8 cellular contexts compared by ENCODE assay signal in the genomic region with DNA sequence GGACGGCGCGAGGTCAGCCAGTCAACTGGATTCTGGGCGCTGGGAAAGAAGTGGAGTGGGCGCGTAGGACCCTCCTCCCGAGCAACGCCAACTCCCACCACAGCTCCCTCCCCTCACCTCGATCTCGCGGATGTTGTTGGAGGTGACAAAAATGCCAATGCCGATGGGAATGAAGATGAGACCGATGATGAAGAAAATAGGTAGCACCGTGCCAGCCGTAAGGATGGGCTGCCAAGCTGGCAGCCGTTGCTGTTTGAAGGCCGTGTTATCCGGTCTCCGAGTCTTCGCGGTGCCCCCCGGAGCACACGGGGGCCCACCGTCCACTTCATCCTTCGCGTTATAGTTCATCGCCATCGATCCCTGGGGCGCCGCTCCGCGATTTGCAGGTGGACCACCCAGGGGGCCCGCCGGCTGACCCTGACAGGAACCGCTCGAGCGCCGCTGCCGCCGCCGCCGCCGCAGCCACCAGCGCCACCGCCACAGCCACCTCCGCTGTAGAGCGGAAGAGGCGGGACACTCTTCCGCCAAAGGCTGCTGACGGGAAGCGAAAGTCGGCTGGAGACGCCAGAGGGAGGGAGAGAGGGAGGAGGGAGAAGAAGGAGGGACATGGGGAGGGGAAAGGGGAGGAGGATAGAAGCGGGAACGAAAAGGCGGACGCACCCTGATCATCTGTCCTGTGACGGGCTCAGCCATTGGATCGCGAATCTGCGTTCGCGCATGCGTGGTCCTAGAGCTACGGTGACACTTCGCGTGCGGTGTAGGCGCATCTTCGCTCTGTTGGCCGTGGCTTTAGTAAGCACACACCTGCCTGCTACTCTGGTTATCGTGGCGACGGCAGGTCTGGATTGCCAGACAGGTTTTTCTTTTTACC. TPM values are rescaled to one million over a fixed set of nuclear protein-coding genes. Genes with fewer than 3 reads are reported as not detected.
DNase-seq lines count a peak whose midpoint lies in the region; ATAC-seq, FAIRE-seq and TF ChIP-seq lines count a peak whose summit lies in the region.

A gene (minus strand): TSS at position 508 of the 871 bp plus-strand sequence. CDS start 154 bp downstream, at position 354.

- peak within 1 kb of the TSS; percentile 80 for H3K4me2 ChIP-seq in HepG2 (ENCODE audit: low read depth, low read length)

- peaks cover 46% of the 10 kb centered on the region for H3K4me1 ChIP-seq in HepG2 (ENCODE audit: insufficient read depth, low read length)

- no TSS peak for BruUV-seq in HepG2 (replicated peaks; lab: Mats Ljungman, UMichigan)

- CTCF ChIA-PET in CD4-positive, alpha-beta T cell (lab: Charles Lee) = interaction anchor here (1.4 to 1.6 kb wide), 4 partner anchors 18 to 1630 kb away, joined by 3 to 4 read pairs (median 4); a partner anchor contains a TSS
- CTCF ChIA-PET in HepG2 (lab: Yijun Ruan, JAX; ENCODE audit: low intra/inter-chr PET ratio, low total read pairs) = interaction anchor here (0.7 to 0.9 kb wide), 2 partner anchors 18 to 130 kb away, joined by 3 read pairs; no protein-coding TSS in a partner anchor

- peak; percentile 87 to 97 for TF ChIP-seq POLR2A in HepG2 (IDR thresholded peaks at IDR 0.05; ENCODE audit: insufficient read depth in 1 of 2, low read depth in 2 of 2, low read length in 2 of 2)

- H3K27me3 Mint-ChIP-seq in CD4-positive, alpha-beta T cell = no peaks in the 10 kb centered on the region

- H3K27ac Mint-ChIP-seq in CD4-positive, alpha-beta T cell = no peak within 1 kb of the TSS

- peak; percentile 12; the same call in 1 of the 2 replicates for TF ChIP-seq RAD21 in HepG2 (CRISPR knock-in tag; IDR thresholded peaks at IDR 0.05)

- H3K79me2 ChIP-seq in HepG2 (ENCODE audit: insufficient read depth, low read length) = peaks cover 54% of the 10 kb centered on the region

- FAIRE-seq in HepG2 (lab: Jason Lieb, UNC) = peak; percentile 97

- ATAC-seq in CD4-positive, alpha-beta T cell (ENCODE audit: poor library complexity) = peak; percentile 96
- ATAC-seq in GM19452 (IDR thresholded peaks at IDR 0.05; ENCODE audit: unreplicated experiment) (peak; percentile 86), HG03575 (IDR thresholded peaks at IDR 0.05; ENCODE audit: extremely low read depth, insufficient number of reproducible peaks, low FRiP score, unreplicated experiment) (peak; percentile 74), HepG2 (peak; percentile 97)

- peaks cover 12% of the 10 kb centered on the region for H4K20me1 ChIP-seq in HepG2 (ENCODE audit: insufficient read depth, low read length)

- no peaks in the 10 kb centered on the region for H3K27me3 ChIP-seq in CD4-positive, alpha-beta T cell (ENCODE audit: control insufficient read depth, insufficient read depth, low read length)
- H3K27me3 ChIP-seq in dorsolateral prefrontal cortex = no peaks in the 10 kb centered on the region
- H3K27me3 ChIP-seq in HepG2 (ENCODE audit: control insufficient read depth in 1 of 2, insufficient read depth in 2 of 2, low read length in 2 of 2) = no peaks in the 10 kb centered on the region; a peak in 1 of 5 replicates

- H3K4me3 Mint-ChIP-seq in CD4-positive, alpha-beta T cell = no peak within 1 kb of the TSS

- no peaks in the 10 kb centered on the region for H3K9me3 Mint-ChIP-seq in CD4-positive, alpha-beta T cell

- DNase-seq in CD4-positive, alpha-beta T cell = peak; percentile 90 to 97 (median 94)
- DNase-seq in NCI-H82 (lab: John Stamatoyannopoulos, UW) (peak; percentile 99), dorsolateral prefrontal cortex (peak; percentile 94 to 99 (median 97)), HepG2 (ENCODE audit: low spot score) (peak; percentile 98)
- DNase-seq in activated CD4-positive, alpha-beta T cell treated with anti-CD3 and anti-CD28 coated beads, Interleukin-2, amount 50 U/mL, for 48 hours = peak; percentile 94 to 96
- peak; percentile 94 for DNase-seq in stimulated activated CD4-positive, alpha-beta T cell treated with anti-CD3 and anti-CD28 coated beads, Interleukin-4, amount 100 ng/mL, for 1 hour

- intact Hi-C loops in CD4-positive, alpha-beta T cell (cut with DNase I, micrococcal nuclease) = loop anchor here (1.0 to 5.0 kb wide), 5 partner anchors 18 to 1630 kb away; a partner anchor contains a TSS
- intact Hi-C loops in dorsolateral prefrontal cortex (cut with DNase I) (loop anchor here (1.0 to 10.0 kb wide), 3 partner anchors 40 to 320 kb away; a partner anchor contains a TSS), HepG2 (cut with micrococcal nuclease; ENCODE audit: unreplicated experiment) (loop anchor here (1.0 to 5.0 kb wide), 4 partner anchors 13 to 318 kb away; a partner anchor contains a TSS)

- H3K36me3 Mint-ChIP-seq in CD4-positive, alpha-beta T cell (ENCODE audit: low read depth) = peaks cover 4% of the 10 kb centered on the region

- no peak for TF ChIP-seq EP300 in HepG2 (IDR thresholded peaks at IDR 0.05; ENCODE audit: low read depth in 2 of 2, low read length in 2 of 2)
- no peak for TF ChIP-seq EP300 in HepG2 (CRISPR knock-in tag; IDR thresholded peaks at IDR 0.05; ENCODE audit: borderline replicate concordance)

- H3K9me3 ChIP-seq in CD4-positive, alpha-beta T cell (ENCODE audit: control insufficient read depth, low read length) = no peaks in the 10 kb centered on the region
- H3K9me3 ChIP-seq in HepG2 (ENCODE audit: low read length) = no peaks in the 10 kb centered on the region

- peak within 1 kb of the TSS; percentile 76 for H3K27ac ChIP-seq in CD4-positive, alpha-beta T cell (ENCODE audit: low read depth, low read length)
- H3K27ac ChIP-seq in dorsolateral prefrontal cortex (peak within 1 kb of the TSS; percentile 27 to 97 (median 90)), HepG2 (ENCODE audit: extremely low read length, insufficient read depth, low read length) (peak within 1 kb of the TSS; percentile 80)

- peak within 1 kb of the TSS; percentile 95 for H2AFZ ChIP-seq in HepG2 (ENCODE audit: low read length)

- peaks cover 49% of the 10 kb centered on the region for H3K4me1 Mint-ChIP-seq in CD4-positive, alpha-beta T cell (ENCODE audit: low read depth)

- H3K36me3 ChIP-seq in HepG2 (replicated peaks in 1 of 2; ENCODE audit: control insufficient read depth in 1 of 2, insufficient read depth in 2 of 2, low read length in 2 of 2) = no peaks in the 10 kb centered on the region

- no peak for TF ChIP-seq CTCF in CD4-positive, alpha-beta T cell (IDR thresholded peaks at IDR 0.05)
- TF ChIP-seq CTCF in dorsolateral prefrontal cortex (IDR thresholded peaks at IDR 0.05 in 54 of 56, conservative IDR thresholded peaks at IDR 0.05 in 2 of 56; ENCODE audit: low read depth in 1 of 56, partially characterized antibody in 56 of 56) (peak in 42 of 56 donors; percentile 10 to 64 (median 32)), HepG2 (CRISPR knock-in tag; IDR thresholded peaks at IDR 0.05) (no peak; the same call in 1 of the 2 replicates)

- POLR2A ChIA-PET in CD4-positive, alpha-beta T cell (lab: Charles Lee) = interaction anchor here (0.5 to 3.7 kb wide), 15 partner anchors 9 to 1833 kb away, joined by 3 to 61 read pairs (median 4); a partner anchor contains a TSS
- POLR2A ChIA-PET in HepG2 (lab: Yijun Ruan, JAX) = interaction anchor here (1.0 to 2.3 kb wide), 9 partner anchors 9 to 317 kb away, joined by 3 to 28 read pairs (median 7); a partner anchor contains a TSS

- H3K9ac ChIP-seq in HepG2 (ENCODE audit: insufficient read depth, low read depth, low read length) = peak within 1 kb of the TSS; percentile 84

- WGBS in HepG2 (ENCODE audit: low lambda C conversion rate) = under 1% methylated on average over 55 of the region's 74 CpGs

- in situ Hi-C loops in HepG2 (cut with HindIII; ENCODE audit: extremely low pct_ligation_motif_present, low pct_unique_long_range_greater_than_20kb) = loop anchor here (10.0 kb wide), 1 partner anchor 240 kb away; no protein-coding TSS in a partner anchor

- H3K4me3 ChIP-seq in dorsolateral prefrontal cortex (peak within 1 kb of the TSS; percentile 63 to 99 (median 92)), HepG2 (replicated peaks in 1 of 3; ENCODE audit: insufficient read depth in 1 of 3, low read depth in 2 of 3, low read length in 3 of 3) (peak within 1 kb of the TSS; percentile 85 to 91 (median 89))

TF ChIP-seq in HepG2, 621 proteins besides CTCF, POLR2A, EP300 and RAD21 (continues in another document):
- TF ChIP-seq KLF11 (CRISPR knock-in tag; IDR thresholded peaks at IDR 0.05) (0 out of 2 replicates have a peak, but pooled peaks have one; percentile 52), ZNF709 (CRISPR knock-in tag; IDR thresholded peaks at IDR 0.05) (peak; percentile 89)
- TF ChIP-seq, protein P1, sequence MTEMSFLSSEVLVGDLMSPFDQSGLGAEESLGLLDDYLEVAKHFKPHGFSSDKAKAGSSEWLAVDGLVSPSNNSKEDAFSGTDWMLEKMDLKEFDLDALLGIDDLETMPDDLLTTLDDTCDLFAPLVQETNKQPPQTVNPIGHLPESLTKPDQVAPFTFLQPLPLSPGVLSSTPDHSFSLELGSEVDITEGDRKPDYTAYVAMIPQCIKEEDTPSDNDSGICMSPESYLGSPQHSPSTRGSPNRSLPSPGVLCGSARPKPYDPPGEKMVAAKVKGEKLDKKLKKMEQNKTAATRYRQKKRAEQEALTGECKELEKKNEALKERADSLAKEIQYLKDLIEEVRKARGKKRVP (CRISPR knock-in tag; IDR thresholded peaks at IDR 0.05) = peak in 1 of 2 experiments; percentile 40; a peak in 1 of 4 replicates

RNA-seq across cellular contexts. Expression of the gene that starts here (rescaled TPM):
- 10 to 100 TPM; 29.8 to 33.2 TPM for total RNA-seq in CD4-positive, alpha-beta T cell
- 100 to 1,000 TPM; 110 to 237 (median 190) TPM for total RNA-seq in dorsolateral prefrontal cortex
- 38.4 and 54.4 TPM in 2 replicates for total RNA-seq in HepG2 (2016; rRNA removed; fragmentation: Illumina TruSeq; extraction: Trizol)
- total RNA-seq in HepG2 (2016; cell fraction: cytosol; rRNA removed; fragmentation: Illumina TruSeq; extraction: Trizol; ENCODE audit: low read depth) = 1.8 and 2.4 TPM in 2 replicates
- 32.4 and 47.0 TPM in 2 replicates for total RNA-seq in HepG2 (2016; cell fraction: insoluble cytoplasmic fraction; rRNA removed; fragmentation: Illumina TruSeq; extraction: Trizol)
- 9.9 and 10.6 TPM in 2 replicates for total RNA-seq in HepG2 (2016; cell fraction: membrane; rRNA removed; fragmentation: Illumina TruSeq; extraction: Trizol)
- total RNA-seq in HepG2 (2016; cell fraction: nucleus; rRNA removed; fragmentation: Illumina TruSeq; extraction: Trizol) = 57.2 and 65.2 TPM in 2 replicates
- polyA plus RNA-seq in HepG2 (2011; rRNA removed) = 14.9 and 17.6 TPM in 2 replicates
- polyA plus RNA-seq in HepG2 (2011; cell fraction: cytosol; rRNA removed) = 6.1 and 11.4 TPM in 2 replicates
- 11.2 and 15.5 TPM in 2 replicates for polyA plus RNA-seq in HepG2 (2011; cell fraction: nucleus; rRNA removed)
- 53.2 and 56.8 TPM in 2 replicates for polyA plus RNA-seq in HepG2 (2012)
- 1.9 TPM in 2 replicates for polyA plus RNA-seq in HepG2 (2016; cell fraction: cytosol; fragmentation: Illumina TruSeq; extraction: Trizol; ENCODE audit: low read depth)
- polyA plus RNA-seq in HepG2 (2016; cell fraction: insoluble cytoplasmic fraction; fragmentation: Illumina TruSeq; extraction: Trizol; ENCODE audit: low read depth) = 28.3 and 31.1 TPM in 2 replicates
- polyA plus RNA-seq in HepG2 (2016; cell fraction: membrane; fragmentation: Illumina TruSeq; extraction: Trizol; ENCODE audit: low read depth) = 5.5 and 5.6 TPM in 2 replicates
- 68.9 and 74.9 TPM in 2 replicates for polyA plus RNA-seq in HepG2 (2016; cell fraction: nucleus; fragmentation: Illumina TruSeq; extraction: Trizol; ENCODE audit: insufficient read depth, low read depth)
- polyA minus RNA-seq in HepG2 (2011; rRNA and poly(A)+ RNA removed; ENCODE audit: low replicate concordance) = 7.4 and 11.2 TPM in 2 replicates
- 18.1 and 24.4 TPM in 2 replicates for polyA minus RNA-seq in HepG2 (2011; cell fraction: cytosol; rRNA and poly(A)+ RNA removed)
- polyA minus RNA-seq in HepG2 (2011; cell fraction: nucleus; rRNA and poly(A)+ RNA removed) = 28.7 and 32.2 TPM in 2 replicates

Comparison
In these comparisons a context has a peak if more than half of its experiments do, and no peak if none do; other contexts are left out.
1. Peak in every context shown above with its lines: DNase-seq, ATAC-seq, H3K4me3 ChIP-seq and H3K27ac ChIP-seq.
2. CTCF ChIP-seq: peak in dorsolateral prefrontal cortex (42 of 56); none in CD4-positive, alpha-beta T cell (single experiment) and HepG2 (single experiment).